ENCODE assay signal across 10 cellular contexts in genomic region chr19:54943772-54944361, GRCh38. TPM values are rescaled to one million over a fixed set of nuclear protein-coding genes. Genes with fewer than 3 reads are reported as not detected.
"Had no signal": no experiment of that assay in that cellular context is flagged by ENCODE, and none has a peak within 500 bp of the region (broad histone marks: within the 10 kb centered on the region; RNA-seq: fewer than 3 reads in every experiment).

No MANE protein-coding gene starts in this region.

RNA-seq across cellular contexts. Expression of gene NLRP7, which starts 3.5 kb away (rescaled TPM):
- total RNA-seq: activated CD8-positive, alpha-beta T cell treated with anti-CD3 and anti-CD28 coated beads for 36 hours; activated naive CD8-positive, alpha-beta T cell treated with anti-CD3 and anti-CD28 coated beads for 36 hours; activated T-cell treated with anti-CD3 and anti-CD28 coated beads, Interleukin-2, amount 50 U/mL, for 72 hours; activated T-helper 2 cell treated with anti-CD3 and anti-CD28 coated beads, Interferon-gamma antibody, Interleukin-2, Interleukin-4, amounts not matched to agents 10 μg/mL and 5 μg/mL and 100 μg/mL, durations not matched to agents 14 hours and 24 hours and 36 hours; Right ventricle myocardium superior had no signal
- polyA plus RNA-seq: adipose tissue, SK-N-SH had no signal

RNA-seq across cellular contexts. Expression of gene NLRP2, which starts 22.3 kb away (rescaled TPM):
- total RNA-seq: SJCRH30 had no signal

RNA-seq across cellular contexts. Expression of gene NCR1, which starts 37.9 kb away (rescaled TPM):
- total RNA-seq: activated T-helper 2 cell treated with anti-CD3 and anti-CD28 coated beads, Interferon-gamma antibody, Interleukin-2, Interleukin-4, amounts not matched to agents 10 μg/mL and 5 μg/mL and 100 μg/mL, durations not matched to agents 14 hours and 24 hours and 36 hours; cardiac muscle cell; Right ventricle myocardium superior; SJCRH30; T-helper 1 cell treated with Interleukin-12 subunit alpha and Interleukin-12 subunit beta and Interleukin-4 antibody, amounts not matched to agents 30 ng/mL and 1 ng/mL, for 36 hours had no signal
- polyA plus RNA-seq: cardiac muscle cell, SK-N-SH had no signal
